In the genomic region with DNA sequence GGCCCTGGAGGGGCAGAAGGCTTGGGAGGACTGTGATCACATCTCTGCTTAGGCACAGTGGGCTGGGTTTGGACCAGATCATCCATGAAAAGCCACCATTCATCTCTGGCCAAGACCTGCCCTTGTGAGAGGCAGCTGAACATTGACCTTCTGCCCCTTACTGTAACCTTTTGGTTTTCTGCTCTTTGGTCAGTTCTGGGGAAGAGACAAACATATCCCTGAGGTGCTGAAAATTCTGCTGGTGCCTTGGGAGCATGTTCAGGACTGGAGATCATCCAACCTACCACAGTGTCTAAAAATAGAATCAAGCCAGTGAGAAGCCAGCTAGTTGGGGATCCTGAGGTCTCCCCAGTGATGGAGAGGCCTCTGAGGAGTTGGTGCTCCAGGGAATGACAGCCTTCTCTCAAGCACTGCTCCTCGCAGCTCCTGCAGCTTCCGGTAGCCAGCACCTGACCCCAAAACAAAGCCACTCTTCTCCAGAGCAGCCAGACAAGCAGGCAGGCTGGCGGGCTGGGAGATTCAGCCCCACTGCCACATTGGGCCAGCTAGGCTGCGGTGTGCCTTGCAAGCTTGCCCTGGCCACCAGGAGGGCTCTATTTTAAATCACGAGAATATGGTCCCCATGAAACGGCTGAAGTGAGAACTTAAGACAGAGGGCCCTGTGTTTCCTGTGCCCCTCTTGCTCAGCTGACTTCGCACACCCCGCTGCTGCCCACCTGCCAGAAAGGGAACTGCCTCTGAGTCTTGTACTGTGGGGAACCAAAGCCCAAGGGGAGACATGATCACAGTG, we compare ENCODE assay signal across 19 cellular contexts. TPM values are rescaled to one million over a fixed set of nuclear protein-coding genes. Genes with fewer than 3 reads are reported as not detected.
DNase-seq lines count a peak whose midpoint lies in the region; ATAC-seq and TF ChIP-seq lines count a peak whose summit lies in the region.
"Had no signal": no experiment of that assay in that cellular context is flagged by ENCODE, and none has a peak within 500 bp of the region (broad histone marks: within the 10 kb centered on the region; RNA-seq: fewer than 3 reads in every experiment).

No MANE protein-coding gene starts in this region.

- no peaks in the 10 kb centered on the region for H3K36me3 ChIP-seq in DOHH2 (ENCODE audit: control insufficient read depth, low read length)
- no peaks in the 10 kb centered on the region for H3K36me3 ChIP-seq in PC-9 (ENCODE audit: low read depth)
- H3K36me3 ChIP-seq in heart left ventricle: no peaks in the 10 kb centered on the region
- no peaks in the 10 kb centered on the region for H3K36me3 ChIP-seq in parathyroid adenoma (ENCODE audit: control insufficient read depth, insufficient read depth, low read length)
- no peaks in the 10 kb centered on the region for H3K36me3 ChIP-seq in sigmoid colon
- H3K36me3 ChIP-seq: ascending aorta, BE2C, ovary, transverse colon had no signal

- H3K9me2 ChIP-seq in DOHH2 (replicated peaks; ENCODE audit: control insufficient read depth, low read length): no peaks in the 10 kb centered on the region
- no peaks in the 10 kb centered on the region for H3K9me2 ChIP-seq in PC-9 (ENCODE audit: insufficient read depth)

- BruUV-seq in PC-9 (replicated peaks; lab: Mats Ljungman, UMichigan): no TSS peak

- intact Hi-C loops in PC-9 (cut with micrococcal nuclease; ENCODE audit: unreplicated experiment): no loop called here
- intact Hi-C loops in heart left ventricle (cut with DNase I): loop anchor here in 1 of 10 donors (10.0 kb wide), 1 partner anchor 156 kb away; no protein-coding TSS in a partner anchor
- intact Hi-C loops in sigmoid colon (cut with DNase I): no loop called here

- H3K27me3 ChIP-seq in DOHH2 (ENCODE audit: control insufficient read depth, low read length) (no peaks in the 10 kb centered on the region), PC-9 (ENCODE audit: insufficient read depth, low read depth) (no peaks in the 10 kb centered on the region), heart left ventricle (no peaks in the 10 kb centered on the region), parathyroid adenoma (ENCODE audit: control insufficient read depth, insufficient read depth, low read length) (no peaks in the 10 kb centered on the region), sigmoid colon (no peaks in the 10 kb centered on the region)
- H3K27me3 ChIP-seq: ascending aorta, BE2C, ovary, transverse colon had no signal

- H2AFZ ChIP-seq in PC-9: no peak overlapping the region
- H2AFZ ChIP-seq in parathyroid adenoma: peak overlapping the region; percentile 61

- TF ChIP-seq CTCF in DOHH2 (IDR thresholded peaks at IDR 0.05; ENCODE audit: low read depth, low read length, poor library complexity, severe bottlenecking) (no peak), PC-9 (conservative IDR thresholded peaks at IDR 0.05) (no peak), heart left ventricle (IDR thresholded peaks at IDR 0.05) (no peak), parathyroid adenoma (IDR thresholded peaks at IDR 0.05) (no peak), sigmoid colon (IDR thresholded peaks at IDR 0.05) (no peak)

- H3K27ac ChIP-seq in DOHH2 (ENCODE audit: low read depth, low read length): no peak overlapping the region
- peak overlapping the region; percentile 70 for H3K27ac ChIP-seq in PC-9
- H3K27ac ChIP-seq in heart left ventricle: peak overlapping the region in 8 of 12 donors; percentile 15 to 50 (median 24)
- H3K27ac ChIP-seq in parathyroid adenoma: peak overlapping the region; percentile 16
- H3K27ac ChIP-seq in sigmoid colon: no peak overlapping the region
- H3K27ac ChIP-seq: ascending aorta, ovary, transverse colon had no signal

- peak overlapping the region; percentile 32 for H3K4me2 ChIP-seq in DOHH2 (ENCODE audit: low read length)
- no peak overlapping the region for H3K4me2 ChIP-seq in PC-9
- H3K4me2 ChIP-seq in parathyroid adenoma (ENCODE audit: low read length): no peak overlapping the region

- no peak overlapping the region for H3K9ac ChIP-seq in parathyroid adenoma

- H3K79me2 ChIP-seq in DOHH2 (ENCODE audit: control insufficient read depth, low read length) (no peaks in the 10 kb centered on the region), PC-9 (ENCODE audit: low read depth) (no peaks in the 10 kb centered on the region), parathyroid adenoma (no peaks in the 10 kb centered on the region)

- no peak for DNase-seq in PC-9
- peak in 2 of 5 donors; percentile 25 to 27 for DNase-seq in heart left ventricle
- no peak for DNase-seq in sigmoid colon
- no peak for DNase-seq in LoVo (ENCODE audit: low spot score)
- DNase-seq: activated CD4-positive, alpha-beta T cell treated with anti-CD3 and anti-CD28 coated beads, Interleukin-2, amount 50 U/mL, for 48 hours; activated effector memory CD4-positive, alpha-beta T cell treated with anti-CD3 and anti-CD28 coated beads, Interleukin-2, amount 50 U/mL, for 16 hours; BE2C; DMS79; mesendoderm; NCI-H1694; NCI-H526; ovary; T-helper 9 cell; transverse colon had no signal

- H3F3A ChIP-seq in DOHH2 (ENCODE audit: control insufficient read depth, insufficient read depth): no peaks in the 10 kb centered on the region
- H3F3A ChIP-seq in PC-9 (ENCODE audit: insufficient read depth, low read depth): peaks cover 4% of the 10 kb centered on the region; the same call in 1 of the 2 replicates

- 59 to 74% (median 66%) methylated on average over 7 to 8 of the region's 8 CpGs for WGBS in heart left ventricle, 4 donors
- 73 to 92% methylated on average over 8 of the region's 8 CpGs for WGBS in sigmoid colon, 2 donors

- POLR2A ChIA-PET in PC-9 (lab: Charles Lee; ENCODE audit: unreplicated experiment): no interaction called here

- CTCF ChIA-PET in PC-9 (lab: Charles Lee): interaction anchor here (0.7 kb wide), 1 partner anchor 649 kb away, joined by 5 read pairs; no protein-coding TSS in a partner anchor

- H3K4me3 ChIP-seq in DOHH2 (ENCODE audit: low read length) (no peak overlapping the region), PC-9 (no peak overlapping the region), heart left ventricle (no peak overlapping the region), parathyroid adenoma (ENCODE audit: low read depth, low read length) (no peak overlapping the region), sigmoid colon (no peak overlapping the region)
- H3K4me3 ChIP-seq: ascending aorta, ovary, transverse colon had no signal

- ATAC-seq in heart left ventricle (peak; percentile 54 to 83 (median 79)), GM18517 (IDR thresholded peaks at IDR 0.05; ENCODE audit: unreplicated experiment) (no peak), HG02678 (IDR thresholded peaks at IDR 0.05; ENCODE audit: unreplicated experiment) (no peak)

- TF ChIP-seq POLR2A in heart left ventricle (IDR thresholded peaks at IDR 0.05) (no peak), sigmoid colon (IDR thresholded peaks at IDR 0.05) (no peak)

- no peak for TF ChIP-seq EP300 in sigmoid colon (IDR thresholded peaks at IDR 0.05)

- no peaks in the 10 kb centered on the region for H4K20me1 ChIP-seq in DOHH2 (ENCODE audit: control insufficient read depth, insufficient read depth, low read depth, low read length)
- H4K20me1 ChIP-seq in PC-9 (ENCODE audit: insufficient read depth): no peaks in the 10 kb centered on the region

- H3K4me1 ChIP-seq in DOHH2 (ENCODE audit: control insufficient read depth, low read length) (peaks cover 11% of the 10 kb centered on the region), PC-9 (replicated peaks; ENCODE audit: insufficient read depth) (peaks cover 30% of the 10 kb centered on the region), heart left ventricle (peaks cover 0 to 12% (median 2%) of the 10 kb centered on the region in 12 donors), parathyroid adenoma (peaks cover 7% of the 10 kb centered on the region), sigmoid colon (peaks cover 0 to 10% (median 7%) of the 10 kb centered on the region in 4 donors)
- H3K4me1 ChIP-seq: BE2C had no signal

- H3K9me3 ChIP-seq in DOHH2 (ENCODE audit: control insufficient read depth, insufficient read depth, low read length): no peaks in the 10 kb centered on the region
- no peaks in the 10 kb centered on the region for H3K9me3 ChIP-seq in PC-9 (ENCODE audit: insufficient read depth, low read depth)
- no peaks in the 10 kb centered on the region for H3K9me3 ChIP-seq in heart left ventricle
- no peaks in the 10 kb centered on the region for H3K9me3 ChIP-seq in parathyroid adenoma (ENCODE audit: control insufficient read depth, low read length)
- no peaks in the 10 kb centered on the region for H3K9me3 ChIP-seq in sigmoid colon
- H3K9me3 ChIP-seq: ascending aorta, BE2C, ovary, transverse colon had no signal

RNA-seq across cellular contexts. Expression of gene UBE2H, which starts 37.8 kb away (rescaled TPM):
- total RNA-seq in PC-9 (2021) (211 TPM in 2 replicates), heart left ventricle (100 to 1,000 TPM in 7 of 9 donors, 10 to 100 TPM in 2; 92.8 to 219 (median 130) TPM), sigmoid colon (10 to 100 TPM; 68.8 to 99.7 (median 79.1) TPM)
- polyA plus RNA-seq in heart left ventricle (10 to 100 TPM; 46.5 to 56.4 TPM), sigmoid colon (10 to 100 TPM; 20.4 to 25.7 (median 21.3) TPM)

Comparison
In these comparisons a context has a peak if more than half of its experiments do, and no peak if none do; other contexts are left out.
1. H3K27ac ChIP-seq: peak in PC-9 (single experiment), heart left ventricle (8 of 12) and parathyroid adenoma (single experiment); none in DOHH2 (single experiment) and sigmoid colon (0 of 4).
2. ATAC-seq: peak in heart left ventricle (4 of 4); none in GM18517 (single experiment) and HG02678 (single experiment).